Comparison of ENCODE assay signal across 1 cellular context in the genomic region with DNA sequence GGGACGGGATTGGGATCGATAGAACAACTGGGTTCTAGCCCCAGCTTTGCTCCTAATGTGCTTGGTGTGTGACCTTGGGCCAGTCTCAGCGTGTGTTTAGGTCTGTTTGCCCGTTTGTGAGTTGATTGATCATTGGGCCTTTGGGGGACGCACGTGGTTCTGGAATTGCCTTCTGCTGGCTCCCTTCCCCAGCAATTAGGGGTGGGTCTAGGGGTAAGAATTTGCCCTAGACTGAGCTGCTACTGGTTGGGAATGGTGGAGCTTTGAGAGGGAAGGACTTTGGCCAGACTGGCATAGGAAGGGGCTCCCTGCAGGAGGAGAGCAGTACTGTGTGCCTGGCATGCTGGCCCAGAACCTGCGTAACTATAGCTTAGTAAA.
TF ChIP-seq lines count a peak whose summit lies in the region.

No MANE protein-coding gene starts in this region.

TF ChIP-seq in endothelial cell of umbilical vein, 7 proteins besides CTCF, POLR2A, EP300 and RAD21:
- TF ChIP-seq MYC (IDR thresholded peaks at IDR 0.05; ENCODE audit: low read depth, low read length) (no peak), FOS (IDR thresholded peaks at IDR 0.05; ENCODE audit: borderline replicate concordance, insufficient read depth, low read length) (no peak)
